10 cellular contexts compared by ENCODE assay signal in the genomic region with DNA sequence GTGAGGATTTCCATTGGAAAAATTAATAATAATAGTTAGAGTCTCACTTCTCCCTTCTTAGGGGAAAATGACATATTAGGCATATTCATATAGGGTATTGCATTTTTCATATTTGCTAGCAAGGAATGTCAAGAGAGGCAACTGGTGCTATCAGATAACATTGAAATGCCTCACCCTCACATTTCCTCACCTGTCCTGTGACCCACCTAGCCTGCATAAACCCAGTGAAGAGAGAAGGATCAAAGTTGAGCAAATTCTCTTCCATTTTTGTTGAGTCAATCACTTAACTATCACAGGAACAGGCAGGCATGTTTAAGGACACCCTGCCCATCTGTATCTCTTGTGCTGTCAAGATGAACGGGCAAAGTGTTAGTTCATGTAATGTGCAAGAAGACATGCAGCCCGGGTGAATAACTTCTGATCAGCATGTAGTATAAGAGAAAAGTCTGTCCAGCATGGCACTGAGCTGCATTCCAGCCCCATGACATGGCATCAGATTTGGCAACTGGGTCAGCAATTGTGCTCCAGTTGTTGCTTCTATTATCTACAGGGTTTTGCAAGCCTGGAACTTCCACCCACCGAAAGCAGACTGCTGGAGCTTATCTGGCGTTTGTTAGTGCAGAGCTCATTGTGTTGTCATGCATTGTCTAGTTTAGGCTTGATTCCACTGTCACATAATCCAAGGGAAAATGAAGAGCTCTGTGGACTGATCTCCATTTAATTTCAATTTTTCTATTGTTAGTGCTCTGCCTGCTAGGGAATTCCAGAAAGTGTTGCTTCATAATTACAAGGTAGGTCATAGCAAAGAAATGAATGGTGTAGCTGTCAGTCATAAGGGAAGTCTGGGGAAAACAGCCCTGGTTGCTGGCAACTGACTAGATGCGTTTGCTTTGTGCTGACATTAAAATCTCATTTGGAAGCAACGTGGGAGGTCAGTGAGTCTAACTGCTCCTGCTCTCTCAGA.
A peak's percentile ranks its signal among the peaks of the same experiment; 100 is the strongest.
DNase-seq lines count a peak whose midpoint lies in the region; ATAC-seq and TF ChIP-seq lines count a peak whose summit lies in the region.
"Had no signal": no experiment of that assay in that cellular context is flagged by ENCODE, and none has a peak within 500 bp of the region (broad histone marks: within the 10 kb centered on the region; RNA-seq: fewer than 3 reads in every experiment).

No MANE protein-coding gene starts in this region.

- WGBS in esophagus muscularis mucosa: 32% methylated on average over 5 of the region's 6 CpGs

- peak; percentile 89 for DNase-seq in AG20443 (ENCODE audit: low spot score)
- DNase-seq in OCI-M1 (lab: John Stamatoyannopoulos, UW): peak; percentile 79
- no peak for DNase-seq in esophagus muscularis mucosa (ENCODE audit: extremely low spot score)
- no peak for DNase-seq in naive thymus-derived CD4-positive, alpha-beta T cell
- DNase-seq in NCI-H1694 treated with DMSO at 0.1 percent for 48 hours (lab: John Stamatoyannopoulos, UW): no peak
- DNase-seq in stimulated activated naive CD8-positive, alpha-beta T cell treated with anti-CD3 and anti-CD28 coated beads, Interleukin-15, amount 100 ng/mL, for 72 hours: no peak
- DNase-seq: activated CD4-positive, alpha-beta T cell treated with anti-CD3 and anti-CD28 coated beads for 36 hours; NCI-H510A had no signal

- peaks cover 0 to 4% (median 0%) of the 10 kb centered on the region in 5 donors for H3K36me3 Mint-ChIP-seq in naive thymus-derived CD4-positive, alpha-beta T cell

- H3K27ac ChIP-seq in esophagus muscularis mucosa (replicated peaks in 1 of 4): peak overlapping the region; percentile 2 to 41 (median 24)
- H3K27ac ChIP-seq in naive thymus-derived CD4-positive, alpha-beta T cell (ENCODE audit: low read depth, low read length): no peak overlapping the region

- H3K4me1 ChIP-seq in esophagus muscularis mucosa: peaks cover 8 to 28% (median 17%) of the 10 kb centered on the region in 4 donors
- H3K4me1 ChIP-seq in naive thymus-derived CD4-positive, alpha-beta T cell (ENCODE audit: control insufficient read depth in 2 of 2, insufficient read depth in 2 of 2, low read length in 2 of 2): no peaks in the 10 kb centered on the region

- H3K27me3 ChIP-seq in esophagus muscularis mucosa: no peaks in the 10 kb centered on the region
- peaks cover 0 to 2% of the 10 kb centered on the region in 2 donors for H3K27me3 ChIP-seq in naive thymus-derived CD4-positive, alpha-beta T cell (ENCODE audit: control insufficient read depth in 2 of 2, insufficient read depth in 2 of 2, low read length in 2 of 2)

- TF ChIP-seq EP300 in esophagus muscularis mucosa (IDR thresholded peaks at IDR 0.05): no peak

- TF ChIP-seq CTCF in esophagus muscularis mucosa (IDR thresholded peaks at IDR 0.05): no peak

- H3K4me3 ChIP-seq in esophagus muscularis mucosa: no peak overlapping the region
- no peak overlapping the region for H3K4me3 ChIP-seq in naive thymus-derived CD4-positive, alpha-beta T cell (ENCODE audit: low read length)

- H3K4me3 Mint-ChIP-seq in naive thymus-derived CD4-positive, alpha-beta T cell: no peak overlapping the region
- no peak overlapping the region for H3K4me3 Mint-ChIP-seq in stimulated activated naive CD8-positive, alpha-beta T cell treated with anti-CD3 and anti-CD28 coated beads, Interleukin-15, amount 100 ng/mL, for 72 hours
- H3K4me3 Mint-ChIP-seq: activated CD4-positive, alpha-beta T cell treated with anti-CD3 and anti-CD28 coated beads for 36 hours had no signal

- H3K9me3 Mint-ChIP-seq in naive thymus-derived CD4-positive, alpha-beta T cell: peaks cover 0 to 3% (median 0%) of the 10 kb centered on the region in 11 donors
- no peaks in the 10 kb centered on the region for H3K9me3 Mint-ChIP-seq in stimulated activated naive CD8-positive, alpha-beta T cell treated with anti-CD3 and anti-CD28 coated beads, Interleukin-15, amount 100 ng/mL, for 72 hours

- peaks cover 0 to 3% (median 0%) of the 10 kb centered on the region in 7 donors for H3K4me1 Mint-ChIP-seq in naive thymus-derived CD4-positive, alpha-beta T cell
- H3K4me1 Mint-ChIP-seq in stimulated activated naive CD8-positive, alpha-beta T cell treated with anti-CD3 and anti-CD28 coated beads, Interleukin-15, amount 100 ng/mL, for 72 hours: peaks cover 6% of the 10 kb centered on the region
- H3K4me1 Mint-ChIP-seq: activated CD4-positive, alpha-beta T cell treated with anti-CD3 and anti-CD28 coated beads for 36 hours had no signal

- POLR2A ChIA-PET in naive thymus-derived CD4-positive, alpha-beta T cell (lab: Charles Lee): interaction anchor here (0.5 kb wide), 1 partner anchor 220 kb away, joined by 4 read pairs; no protein-coding TSS in a partner anchor

- CTCF ChIA-PET in naive thymus-derived CD4-positive, alpha-beta T cell (lab: Charles Lee): interaction anchor here (0.7 to 1.3 kb wide), 2 partner anchors 20 to 675 kb away, joined by 3 read pairs; no protein-coding TSS in a partner anchor

- intact Hi-C loops in esophagus muscularis mucosa (cut with DNase I): no loop called here
- intact Hi-C loops in naive thymus-derived CD4-positive, alpha-beta T cell (cut with micrococcal nuclease): no loop called here

- H3K9me3 ChIP-seq in esophagus muscularis mucosa: no peaks in the 10 kb centered on the region
- H3K9me3 ChIP-seq in naive thymus-derived CD4-positive, alpha-beta T cell (ENCODE audit: control insufficient read depth in 2 of 3, low read length in 3 of 3): no peaks in the 10 kb centered on the region

- no peak for TF ChIP-seq POLR2A in esophagus muscularis mucosa (IDR thresholded peaks at IDR 0.05; ENCODE audit: low read depth)

- no peak overlapping the region for H3K27ac Mint-ChIP-seq in naive thymus-derived CD4-positive, alpha-beta T cell
- no peak overlapping the region for H3K27ac Mint-ChIP-seq in stimulated activated naive CD8-positive, alpha-beta T cell treated with anti-CD3 and anti-CD28 coated beads, Interleukin-15, amount 100 ng/mL, for 72 hours
- H3K27ac Mint-ChIP-seq: activated CD4-positive, alpha-beta T cell treated with anti-CD3 and anti-CD28 coated beads for 36 hours had no signal

- no peaks in the 10 kb centered on the region for H3K36me3 ChIP-seq in esophagus muscularis mucosa
- no peaks in the 10 kb centered on the region for H3K36me3 ChIP-seq in naive thymus-derived CD4-positive, alpha-beta T cell (ENCODE audit: control insufficient read depth in 2 of 3, insufficient read depth in 3 of 3, low read length in 3 of 3)

- peaks cover 0 to 10% (median 9%) of the 10 kb centered on the region in 5 donors for H3K27me3 Mint-ChIP-seq in naive thymus-derived CD4-positive, alpha-beta T cell
- H3K27me3 Mint-ChIP-seq in stimulated activated naive CD8-positive, alpha-beta T cell treated with anti-CD3 and anti-CD28 coated beads, Interleukin-15, amount 100 ng/mL, for 72 hours: peaks cover 17% of the 10 kb centered on the region

- ATAC-seq in naive thymus-derived CD4-positive, alpha-beta T cell: peak; percentile 17
- ATAC-seq in GM19023 (IDR thresholded peaks at IDR 0.05; ENCODE audit: unreplicated experiment): no peak
- ATAC-seq in HG03378 (IDR thresholded peaks at IDR 0.05; ENCODE audit: unreplicated experiment): no peak
- ATAC-seq in stimulated activated naive CD8-positive, alpha-beta T cell treated with anti-CD3 and anti-CD28 coated beads, Interleukin-15, amount 100 ng/mL, for 72 hours: no peak
- ATAC-seq: activated CD4-positive, alpha-beta T cell treated with anti-CD3 and anti-CD28 coated beads for 36 hours had no signal

Comparison
In these comparisons a context has a peak if more than half of its experiments do, and no peak if none do; other contexts are left out.
1. DNase-seq: peak in AG20443 (single experiment) and OCI-M1 (single experiment); none in esophagus muscularis mucosa (single experiment), naive thymus-derived CD4-positive, alpha-beta T cell (0 of 9), NCI-H1694 treated with DMSO at 0.1 percent for 48 hours (single experiment) and stimulated activated naive CD8-positive, alpha-beta T cell treated with anti-CD3 and anti-CD28 coated beads, Interleukin-15, amount 100 ng/mL, for 72 hours (0 of 2).